ENCODE assay signal across 8 cellular contexts in genomic region chr3:40452562-40452875, GRCh38. TPM values are rescaled to one million over a fixed set of nuclear protein-coding genes. Genes with fewer than 3 reads are reported as not detected.
DNase-seq lines count a peak whose midpoint lies in the region; ATAC-seq and TF ChIP-seq lines count a peak whose summit lies in the region.

No MANE protein-coding gene starts in this region.

- no peaks in the 10 kb centered on the region for H3K9me3 ChIP-seq in NT2/D1 (ENCODE audit: insufficient read depth, low read length)
- H3K9me3 ChIP-seq in endodermal cell (ENCODE audit: control insufficient read depth, low read length), result no peaks in the 10 kb centered on the region
- no peaks in the 10 kb centered on the region for H3K9me3 ChIP-seq in neural progenitor cell (ENCODE audit: low read depth)

- peak overlapping the region; percentile 82 for H3K4me2 ChIP-seq in neural progenitor cell

- WGBS in endodermal cell (ENCODE audit: insufficient coverage in 1 of 2, insufficient read length in 1 of 2), 2 experiments, result 13 to 18% methylated on average over 5 to 7 of the region's 7 CpGs

- TF ChIP-seq CTCF in CD14-positive monocyte (IDR thresholded peaks at IDR 0.05), result no peak
- no peak for TF ChIP-seq CTCF in endodermal cell (conservative IDR thresholded peaks at IDR 0.05)
- TF ChIP-seq CTCF in neural progenitor cell (IDR thresholded peaks at IDR 0.05), result no peak
- no peak for TF ChIP-seq CTCF in GM10266 (IDR thresholded peaks at IDR 0.05; ENCODE audit: control insufficient read depth, insufficient read depth, low read depth, missing control alignments)

- H3K27me3 Mint-ChIP-seq in CD14-positive monocyte (ENCODE audit: low read depth in 3 of 3) (no peaks in the 10 kb centered on the region), endodermal cell (ENCODE audit: insufficient read depth) (peaks cover 2% of the 10 kb centered on the region), neural progenitor cell (ENCODE audit: insufficient read depth, low read depth) (no peaks in the 10 kb centered on the region)

- H3K9ac ChIP-seq in NT2/D1 (ENCODE audit: insufficient read length, low read depth) (peak overlapping the region; percentile 85), endodermal cell (ENCODE audit: extremely low read depth, low read length, poor library complexity, severe bottlenecking) (peak overlapping the region; percentile 86), neural progenitor cell (peak overlapping the region; percentile 80)

- H4K20me1 ChIP-seq in neural progenitor cell (ENCODE audit: low read depth), result peaks cover 2% of the 10 kb centered on the region

- H3K4me1 ChIP-seq in NT2/D1 (ENCODE audit: insufficient read depth, insufficient read length) (no peaks in the 10 kb centered on the region), endodermal cell (ENCODE audit: control insufficient read depth, insufficient read depth, low read length) (no peaks in the 10 kb centered on the region), neural progenitor cell (no peaks in the 10 kb centered on the region)

- H3K27ac ChIP-seq in endodermal cell (ENCODE audit: low read depth, low read length) (peak overlapping the region; percentile 92), neural progenitor cell (peak overlapping the region; percentile 88)

- H3K27me3 ChIP-seq in NT2/D1 (ENCODE audit: insufficient read depth, insufficient read length) (no peaks in the 10 kb centered on the region), endodermal cell (ENCODE audit: control insufficient read depth, insufficient read depth, low read length, poor library complexity, severe bottlenecking) (no peaks in the 10 kb centered on the region), neural progenitor cell (no peaks in the 10 kb centered on the region)

- DNase-seq in CD14-positive monocyte (ENCODE audit: low spot score), result no peak
- DNase-seq in NT2/D1 (ENCODE audit: low read depth, low spot score), result no peak
- DNase-seq in endodermal cell, result no peak
- no peak for DNase-seq in neural progenitor cell (ENCODE audit: low spot score)
- DNase-seq in NCI-H2196 treated with DMSO at 0.1 percent for 48 hours (lab: John Stamatoyannopoulos, UW; ENCODE audit: unreplicated experiment), result no peak
- no peak for DNase-seq in GM10266 (ENCODE audit: extremely low spot score)
- no peak for DNase-seq in NCI-H2227 (lab: John Stamatoyannopoulos, UW; ENCODE audit: unreplicated experiment)

- ATAC-seq in HG03521 (IDR thresholded peaks at IDR 0.05; ENCODE audit: unreplicated experiment), result no peak

- H3F3A ChIP-seq in neural progenitor cell (ENCODE audit: low read depth), result peaks cover 11% of the 10 kb centered on the region

- peaks cover 5% of the 10 kb centered on the region for H3K36me3 ChIP-seq in NT2/D1 (ENCODE audit: insufficient read depth, insufficient read length, low read length)
- no peaks in the 10 kb centered on the region for H3K36me3 ChIP-seq in endodermal cell (ENCODE audit: control insufficient read depth, insufficient read depth, low read length)
- no peaks in the 10 kb centered on the region for H3K36me3 ChIP-seq in neural progenitor cell

- H3K27ac Mint-ChIP-seq in CD14-positive monocyte (peak overlapping the region; percentile 95 to 99 (median 98)), endodermal cell (peak overlapping the region; percentile 97), neural progenitor cell (peak overlapping the region; percentile 40)

- peak overlapping the region; percentile 88 for H2AFZ ChIP-seq in neural progenitor cell (replicated peaks)

- no peaks in the 10 kb centered on the region for H3K9me3 Mint-ChIP-seq in CD14-positive monocyte
- no peaks in the 10 kb centered on the region for H3K9me3 Mint-ChIP-seq in endodermal cell
- H3K9me3 Mint-ChIP-seq in neural progenitor cell, result no peaks in the 10 kb centered on the region

- peaks cover 7 to 11% of the 10 kb centered on the region in 2 donors for H3K36me3 Mint-ChIP-seq in CD14-positive monocyte
- no peaks in the 10 kb centered on the region for H3K36me3 Mint-ChIP-seq in endodermal cell (ENCODE audit: low read depth)
- H3K36me3 Mint-ChIP-seq in neural progenitor cell, result no peaks in the 10 kb centered on the region

- intact Hi-C loops in CD14-positive monocyte (cut with micrococcal nuclease), result loop anchor here (5.0 to 10.0 kb wide), 4 partner anchors 138 to 1512 kb away; partner anchors contain the start of genes CTNNB1 (in 1 of the 2), EIF1B (in 1 of the 2) and ULK4 (in 1 of the 2)

- H3K4me3 ChIP-seq in NT2/D1 (ENCODE audit: insufficient read length, low read depth) (peak overlapping the region; percentile 74), endodermal cell (ENCODE audit: low read length) (peak overlapping the region; percentile 90), neural progenitor cell (peak overlapping the region; percentile 59)

- peaks cover 13% of the 10 kb centered on the region for H3K79me2 ChIP-seq in neural progenitor cell (ENCODE audit: low read depth)

- H3K4me3 Mint-ChIP-seq in CD14-positive monocyte (peak overlapping the region; percentile 87 to 93), endodermal cell (peak overlapping the region; percentile 83), neural progenitor cell (peak overlapping the region; percentile 92)

- peaks cover 19% of the 10 kb centered on the region for H3K4me1 Mint-ChIP-seq in CD14-positive monocyte
- peaks cover 10% of the 10 kb centered on the region for H3K4me1 Mint-ChIP-seq in endodermal cell
- H3K4me1 Mint-ChIP-seq in neural progenitor cell, result peaks cover 27% of the 10 kb centered on the region

RNA-seq across cellular contexts. Expression of gene RPL14, which starts 4.6 kb away (rescaled TPM):
- polyA plus RNA-seq in CD14-positive monocyte, result 100 to 1,000 TPM; 348 to 377 TPM
- total RNA-seq in endodermal cell, result 1,000 to 10,000 TPM; 1,691 to 2,241 TPM
- polyA plus RNA-seq in endodermal cell (2013, experiment 1 of 2), result 1,100 TPM
- 1,049 TPM for polyA plus RNA-seq in endodermal cell (2013, experiment 2 of 2)
- 467 and 948 TPM in 2 replicates for total RNA-seq in neural progenitor cell (ENCODE audit: low replicate concordance)

RNA-seq across cellular contexts. Expression of gene ZNF619, which starts 24.4 kb away (rescaled TPM):
- 1 to 10 TPM; 1.6 to 1.8 TPM for polyA plus RNA-seq in CD14-positive monocyte
- 10 to 100 TPM in 1 of 2 donors, 1 to 10 TPM in 1; 6.9 to 13.7 TPM for total RNA-seq in endodermal cell
- polyA plus RNA-seq in endodermal cell (2013, experiment 1 of 2), result 2.6 TPM
- polyA plus RNA-seq in endodermal cell (2013, experiment 2 of 2), result 2.4 TPM
- total RNA-seq in neural progenitor cell (ENCODE audit: low replicate concordance), result 7.6 and 11.4 TPM in 2 replicates

RNA-seq across cellular contexts. Expression of gene ZNF620, which starts 53.3 kb away (rescaled TPM):
- polyA plus RNA-seq in CD14-positive monocyte, result under 1 TPM; 0.27 to 0.37 TPM
- total RNA-seq in endodermal cell (10 to 100 TPM; 17.0 to 19.3 TPM), neural progenitor cell (ENCODE audit: low replicate concordance) (23.6 and 26.9 TPM in 2 replicates)
- polyA plus RNA-seq in endodermal cell (2013, experiment 1 of 2), result 13.3 TPM
- polyA plus RNA-seq in endodermal cell (2013, experiment 2 of 2), result 12.2 TPM

Comparison
In these comparisons a context has a peak if more than half of its experiments do, and no peak if none do; other contexts are left out.
1. H3K27ac Mint-ChIP-seq: peak in every context shown above with its lines; median percentile 98 in CD14-positive monocyte; 97 in endodermal cell; 40 in neural progenitor cell.